Comparison of ENCODE assay signal across 1 cellular context in the genomic region with DNA sequence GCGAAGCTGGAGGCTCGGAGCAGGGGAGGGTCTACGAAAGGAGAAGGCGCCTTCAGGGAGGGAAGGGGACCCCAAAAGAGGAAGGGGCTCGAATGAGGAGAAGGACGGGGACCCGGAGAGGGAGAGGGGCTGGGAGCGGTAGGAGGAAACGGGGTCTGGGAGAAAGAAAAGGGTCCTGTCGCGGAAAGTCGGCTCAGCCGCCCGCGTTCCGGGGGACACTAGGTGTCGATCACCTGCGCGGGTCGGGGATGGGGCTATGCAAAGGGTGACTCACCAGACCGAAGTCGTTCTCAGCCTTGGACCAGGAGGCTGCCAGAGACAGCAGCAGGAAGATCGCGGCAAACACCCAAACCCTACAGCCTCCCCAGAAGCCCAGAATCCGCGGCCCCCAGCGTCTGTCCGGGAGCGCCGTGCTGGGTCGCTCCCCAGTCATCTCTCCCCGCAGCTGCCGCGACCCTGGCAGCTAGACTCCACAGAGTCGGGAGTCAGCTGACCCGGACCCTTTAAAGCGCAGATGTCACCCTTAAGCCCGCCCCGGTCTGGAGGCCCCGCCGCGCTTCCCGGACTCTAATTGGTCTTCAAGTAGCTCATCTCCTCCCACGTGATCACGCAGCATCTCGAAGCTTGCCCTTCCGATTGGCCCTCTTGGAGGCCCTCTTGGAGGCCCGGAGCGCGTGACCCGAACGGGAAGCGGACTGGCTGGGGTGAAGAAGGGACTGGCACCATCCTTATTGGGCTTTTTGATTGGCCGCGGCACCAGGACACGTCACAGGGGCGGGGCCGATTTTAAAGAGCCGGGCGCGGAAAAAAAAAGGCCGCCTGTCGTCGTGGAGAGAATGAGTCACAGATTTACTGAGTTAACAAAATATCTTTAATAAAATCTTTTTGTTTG.
A peak's percentile ranks its signal among the peaks of the same experiment; 100 is the strongest.
TF ChIP-seq lines count a peak whose summit lies in the region.

NEU1 (minus strand) TSS at position 478 of the 892 bp plus-strand sequence; CDS start at position 433, 45 bp downstream.

TF ChIP-seq in HepG2, 621 proteins besides CTCF, POLR2A, EP300 and RAD21 (continued from another document and continues in another):
- TF ChIP-seq, protein P1, sequence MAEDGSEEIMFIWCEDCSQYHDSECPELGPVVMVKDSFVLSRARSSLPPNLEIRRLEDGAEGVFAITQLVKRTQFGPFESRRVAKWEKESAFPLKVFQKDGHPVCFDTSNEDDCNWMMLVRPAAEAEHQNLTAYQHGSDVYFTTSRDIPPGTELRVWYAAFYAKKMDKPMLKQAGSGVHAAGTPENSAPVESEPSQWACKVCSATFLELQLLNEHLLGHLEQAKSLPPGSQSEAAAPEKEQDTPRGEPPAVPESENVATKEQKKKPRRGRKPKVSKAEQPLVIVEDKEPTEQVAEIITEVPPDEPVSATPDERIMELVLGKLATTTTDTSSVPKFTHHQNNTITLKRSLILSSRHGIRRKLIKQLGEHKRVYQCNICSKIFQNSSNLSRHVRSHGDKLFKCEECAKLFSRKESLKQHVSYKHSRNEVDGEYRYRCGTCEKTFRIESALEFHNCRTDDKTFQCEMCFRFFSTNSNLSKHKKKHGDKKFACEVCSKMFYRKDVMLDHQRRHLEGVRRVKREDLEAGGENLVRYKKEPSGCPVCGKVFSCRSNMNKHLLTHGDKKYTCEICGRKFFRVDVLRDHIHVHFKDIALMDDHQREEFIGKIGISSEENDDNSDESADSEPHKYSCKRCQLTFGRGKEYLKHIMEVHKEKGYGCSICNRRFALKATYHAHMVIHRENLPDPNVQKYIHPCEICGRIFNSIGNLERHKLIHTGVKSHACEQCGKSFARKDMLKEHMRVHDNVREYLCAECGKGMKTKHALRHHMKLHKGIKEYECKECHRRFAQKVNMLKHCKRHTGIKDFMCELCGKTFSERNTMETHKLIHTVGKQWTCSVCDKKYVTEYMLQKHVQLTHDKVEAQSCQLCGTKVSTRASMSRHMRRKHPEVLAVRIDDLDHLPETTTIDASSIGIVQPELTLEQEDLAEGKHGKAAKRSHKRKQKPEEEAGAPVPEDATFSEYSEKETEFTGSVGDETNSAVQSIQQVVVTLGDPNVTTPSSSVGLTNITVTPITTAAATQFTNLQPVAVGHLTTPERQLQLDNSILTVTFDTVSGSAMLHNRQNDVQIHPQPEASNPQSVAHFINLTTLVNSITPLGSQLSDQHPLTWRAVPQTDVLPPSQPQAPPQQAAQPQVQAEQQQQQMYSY (CRISPR knock-in tag; IDR thresholded peaks at IDR 0.05) = peak; percentile 97
- TF ChIP-seq PLSCR1 (CRISPR knock-in tag; IDR thresholded peaks at IDR 0.05; ENCODE audit: borderline replicate concordance) (no peak), ARID2 (CRISPR knock-in tag; IDR thresholded peaks at IDR 0.05; ENCODE audit: borderline replicate concordance) (0 out of 2 replicates have a peak, but pooled peaks have one; percentile 74), RNF2 (conservative IDR thresholded peaks at IDR 0.05; ENCODE audit: low read depth) (0 out of 2 replicates have a peak, but pooled peaks have one; percentile 52), CREM (IDR thresholded peaks at IDR 0.05) (peak; percentile 96), CREM (CRISPR knock-in tag; IDR thresholded peaks at IDR 0.05) (no peak), ZNF850 (CRISPR knock-in tag; conservative IDR thresholded peaks at IDR 0.05) (no peak), NR2F6 (IDR thresholded peaks at IDR 0.05) (peak; percentile 60), NR2F6 (CRISPR knock-in tag; IDR thresholded peaks at IDR 0.05) (peak; percentile 75), ZNF800 (CRISPR knock-in tag; IDR thresholded peaks at IDR 0.05) (peak; percentile 75), SALL1 (CRISPR knock-in tag; IDR thresholded peaks at IDR 0.05) (peak; percentile 90), ZNF225 (CRISPR knock-in tag; IDR thresholded peaks at IDR 0.05) (peak; percentile 46; the same call in 1 of the 2 replicates), ETS1 (CRISPR knock-in tag; IDR thresholded peaks at IDR 0.05) (no peak), AHR (CRISPR knock-in tag; IDR thresholded peaks at IDR 0.05) (peak; percentile 91), YEATS2 (CRISPR knock-in tag; IDR thresholded peaks at IDR 0.05; ENCODE audit: borderline replicate concordance) (peak; percentile 93), BRCA1 (CRISPR knock-in tag; IDR thresholded peaks at IDR 0.05) (peak; percentile 64; the same call in 1 of the 2 replicates), FOXO4 (CRISPR knock-in tag; conservative IDR thresholded peaks at IDR 0.05) (no peak), KAT7 (CRISPR knock-in tag; IDR thresholded peaks at IDR 0.05; ENCODE audit: borderline replicate concordance) (peak; percentile 92; the same call in 1 of the 2 replicates), CBX5 (CRISPR knock-in tag; IDR thresholded peaks at IDR 0.05; ENCODE audit: borderline replicate concordance) (peak; percentile 90; the same call in 1 of the 2 replicates), ZFY (CRISPR knock-in tag; IDR thresholded peaks at IDR 0.05) (peak; percentile 69), HOXA3 (CRISPR knock-in tag; IDR thresholded peaks at IDR 0.05) (peak; percentile 77; the same call in 1 of the 2 replicates), MLXIP (CRISPR knock-in tag; IDR thresholded peaks at IDR 0.05; ENCODE audit: borderline replicate concordance) (no peak; the same call in 1 of the 2 replicates), E2F1 (CRISPR knock-in tag; IDR thresholded peaks at IDR 0.05) (peak; percentile 86), SP4 (CRISPR knock-in tag; IDR thresholded peaks at IDR 0.05) (peak; percentile 90)
- TF ChIP-seq, protein P2, sequence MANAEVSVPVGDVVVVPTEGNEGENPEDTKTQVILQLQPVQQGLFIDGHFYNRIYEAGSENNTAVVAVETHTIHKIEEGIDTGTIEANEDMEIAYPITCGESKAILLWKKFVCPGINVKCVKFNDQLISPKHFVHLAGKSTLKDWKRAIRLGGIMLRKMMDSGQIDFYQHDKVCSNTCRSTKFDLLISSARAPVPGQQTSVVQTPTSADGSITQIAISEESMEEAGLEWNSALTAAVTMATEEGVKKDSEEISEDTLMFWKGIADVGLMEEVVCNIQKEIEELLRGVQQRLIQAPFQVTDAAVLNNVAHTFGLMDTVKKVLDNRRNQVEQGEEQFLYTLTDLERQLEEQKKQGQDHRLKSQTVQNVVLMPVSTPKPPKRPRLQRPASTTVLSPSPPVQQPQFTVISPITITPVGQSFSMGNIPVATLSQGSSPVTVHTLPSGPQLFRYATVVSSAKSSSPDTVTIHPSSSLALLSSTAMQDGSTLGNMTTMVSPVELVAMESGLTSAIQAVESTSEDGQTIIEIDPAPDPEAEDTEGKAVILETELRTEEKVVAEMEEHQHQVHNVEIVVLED (CRISPR knock-in tag; IDR thresholded peaks at IDR 0.05; ENCODE audit: borderline replicate concordance) = peak; percentile 86
- TF ChIP-seq, protein P3, sequence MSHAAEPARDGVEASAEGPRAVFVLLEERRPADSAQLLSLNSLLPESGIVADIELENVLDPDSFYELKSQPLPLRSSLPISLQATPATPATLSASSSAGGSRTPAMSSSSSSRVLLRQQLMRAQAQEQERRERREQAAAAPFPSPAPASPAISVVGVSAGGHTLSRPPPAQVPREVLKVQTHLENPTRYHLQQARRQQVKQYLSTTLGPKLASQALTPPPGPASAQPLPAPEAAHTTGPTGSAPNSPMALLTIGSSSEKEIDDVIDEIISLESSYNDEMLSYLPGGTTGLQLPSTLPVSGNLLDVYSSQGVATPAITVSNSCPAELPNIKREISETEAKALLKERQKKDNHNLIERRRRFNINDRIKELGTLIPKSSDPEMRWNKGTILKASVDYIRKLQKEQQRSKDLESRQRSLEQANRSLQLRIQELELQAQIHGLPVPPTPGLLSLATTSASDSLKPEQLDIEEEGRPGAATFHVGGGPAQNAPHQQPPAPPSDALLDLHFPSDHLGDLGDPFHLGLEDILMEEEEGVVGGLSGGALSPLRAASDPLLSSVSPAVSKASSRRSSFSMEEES (CRISPR knock-in tag; IDR thresholded peaks at IDR 0.05) = peak; percentile 100
- TF ChIP-seq, protein P4, sequence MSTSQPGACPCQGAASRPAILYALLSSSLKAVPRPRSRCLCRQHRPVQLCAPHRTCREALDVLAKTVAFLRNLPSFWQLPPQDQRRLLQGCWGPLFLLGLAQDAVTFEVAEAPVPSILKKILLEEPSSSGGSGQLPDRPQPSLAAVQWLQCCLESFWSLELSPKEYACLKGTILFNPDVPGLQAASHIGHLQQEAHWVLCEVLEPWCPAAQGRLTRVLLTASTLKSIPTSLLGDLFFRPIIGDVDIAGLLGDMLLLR (CRISPR knock-in tag; IDR thresholded peaks at IDR 0.05) = no peak; the same call in 1 of the 2 replicates
- TF ChIP-seq, protein P5, sequence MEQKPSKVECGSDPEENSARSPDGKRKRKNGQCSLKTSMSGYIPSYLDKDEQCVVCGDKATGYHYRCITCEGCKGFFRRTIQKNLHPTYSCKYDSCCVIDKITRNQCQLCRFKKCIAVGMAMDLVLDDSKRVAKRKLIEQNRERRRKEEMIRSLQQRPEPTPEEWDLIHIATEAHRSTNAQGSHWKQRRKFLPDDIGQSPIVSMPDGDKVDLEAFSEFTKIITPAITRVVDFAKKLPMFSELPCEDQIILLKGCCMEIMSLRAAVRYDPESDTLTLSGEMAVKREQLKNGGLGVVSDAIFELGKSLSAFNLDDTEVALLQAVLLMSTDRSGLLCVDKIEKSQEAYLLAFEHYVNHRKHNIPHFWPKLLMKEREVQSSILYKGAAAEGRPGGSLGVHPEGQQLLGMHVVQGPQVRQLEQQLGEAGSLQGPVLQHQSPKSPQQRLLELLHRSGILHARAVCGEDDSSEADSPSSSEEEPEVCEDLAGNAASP (CRISPR knock-in tag; IDR thresholded peaks at IDR 0.05; ENCODE audit: borderline replicate concordance) = peak; percentile 46
